9 cellular contexts compared by ENCODE assay signal in the genomic region with DNA sequence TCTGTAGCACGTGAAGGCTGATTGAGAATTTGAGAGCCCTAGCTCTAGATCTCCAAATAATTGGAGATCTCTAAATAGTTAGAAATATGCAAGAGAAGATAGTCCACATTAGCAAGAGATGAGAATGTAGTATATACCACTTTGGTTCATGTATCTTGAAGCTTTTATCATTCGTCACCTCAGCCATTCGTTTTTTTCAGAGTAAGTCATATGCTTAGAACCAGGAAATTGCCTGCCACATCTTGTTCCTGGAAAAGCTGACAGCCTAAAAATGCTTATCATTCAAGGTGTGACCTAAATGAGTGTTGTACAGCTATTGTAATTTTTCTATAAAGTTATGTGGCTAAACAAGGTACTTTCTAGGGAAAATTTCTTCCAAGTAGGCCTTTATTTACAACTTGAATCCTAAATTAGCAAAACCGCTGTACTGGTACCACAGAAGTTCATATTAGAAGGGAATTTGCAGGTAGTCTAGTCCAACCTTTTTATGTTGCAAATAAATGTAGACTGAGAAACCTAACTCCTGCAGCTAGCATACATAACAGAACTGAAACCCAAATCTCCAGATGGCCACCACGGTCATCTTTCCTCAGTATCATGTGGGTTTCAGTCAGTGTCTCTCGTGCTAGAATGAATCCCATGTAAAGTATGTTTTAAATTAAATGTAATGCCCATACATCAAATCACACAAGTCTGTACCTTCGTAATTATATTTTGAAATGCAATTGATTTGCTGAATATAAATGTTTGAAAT. TPM values are rescaled to one million over a fixed set of nuclear protein-coding genes. Genes with fewer than 3 reads are reported as not detected.
A peak's percentile ranks its signal among the peaks of the same experiment; 100 is the strongest.
DNase-seq lines count a peak whose midpoint lies in the region; ATAC-seq and TF ChIP-seq lines count a peak whose summit lies in the region.
"Had no signal": no experiment of that assay in that cellular context is flagged by ENCODE, and none has a peak within 500 bp of the region (broad histone marks: within the 10 kb centered on the region; RNA-seq: fewer than 3 reads in every experiment).

No MANE protein-coding gene starts in this region.

- peaks cover 97% of the 10 kb centered on the region for H4K20me1 ChIP-seq in smooth muscle cell (ENCODE audit: low read depth)

- no peaks in the 10 kb centered on the region for H3K27me3 Mint-ChIP-seq in activated T-helper 17 cell treated with anti-CD3 and anti-CD28 coated beads, Interleukin-2, amount 50 U/mL, for 72 hours

- H3K4me1 Mint-ChIP-seq in activated T-helper 17 cell treated with anti-CD3 and anti-CD28 coated beads, Interleukin-2, amount 50 U/mL, for 72 hours, result peaks cover 29% of the 10 kb centered on the region

- no peaks in the 10 kb centered on the region for H3K27me3 ChIP-seq in smooth muscle cell (ENCODE audit: low read depth)

- H3K4me3 ChIP-seq in smooth muscle cell, result no peak overlapping the region
- H3K4me3 ChIP-seq: skin epidermis had no signal

- WGBS in smooth muscle cell (ENCODE audit: low lambda C conversion rate), result 56% methylated on average over 7 of the region's 7 CpGs

- H3K27ac Mint-ChIP-seq in activated T-helper 17 cell treated with anti-CD3 and anti-CD28 coated beads, Interleukin-2, amount 50 U/mL, for 72 hours, result peak overlapping the region; percentile 44

- H3K9me3 ChIP-seq in smooth muscle cell (replicated peaks; ENCODE audit: low read depth), result no peaks in the 10 kb centered on the region

- H3K27ac ChIP-seq in smooth muscle cell (ENCODE audit: low read depth), result peak overlapping the region; percentile 96

- DNase-seq in NCI-H2171 treated with DMSO at 0.1 percent for 48 hours (lab: John Stamatoyannopoulos, UW) (peak; percentile 3), NCI-H2171 (lab: John Stamatoyannopoulos, UW) (no peak), smooth muscle cell (lab: John Stamatoyannopoulos, UW; ENCODE audit: unreplicated experiment) (no peak), NCI-H187 (lab: John Stamatoyannopoulos, UW) (no peak), cardiac septum (ENCODE audit: low spot score) (no peak), NCI-H1694 (lab: John Stamatoyannopoulos, UW) (no peak)

- H3K36me3 ChIP-seq in smooth muscle cell (ENCODE audit: low read depth), result no peaks in the 10 kb centered on the region

- H2AFZ ChIP-seq in smooth muscle cell (ENCODE audit: low read depth), result no peak overlapping the region

- H3K9me3 Mint-ChIP-seq in activated T-helper 17 cell treated with anti-CD3 and anti-CD28 coated beads, Interleukin-2, amount 50 U/mL, for 72 hours, result no peaks in the 10 kb centered on the region

- H3K4me2 ChIP-seq in smooth muscle cell, result peak overlapping the region; percentile 77

- H3K36me3 Mint-ChIP-seq in activated T-helper 17 cell treated with anti-CD3 and anti-CD28 coated beads, Interleukin-2, amount 50 U/mL, for 72 hours (ENCODE audit: low read depth), result no peaks in the 10 kb centered on the region

- peaks cover 63% of the 10 kb centered on the region for H3F3A ChIP-seq in smooth muscle cell (ENCODE audit: low read depth)

- H3K79me2 ChIP-seq in smooth muscle cell (ENCODE audit: low read depth), result peaks cover 99% of the 10 kb centered on the region

- no peak overlapping the region for H3K9ac ChIP-seq in smooth muscle cell (ENCODE audit: low read depth)

- peak overlapping the region; percentile 56 for H3K4me3 Mint-ChIP-seq in activated T-helper 17 cell treated with anti-CD3 and anti-CD28 coated beads, Interleukin-2, amount 50 U/mL, for 72 hours

- ATAC-seq in HG03095 (IDR thresholded peaks at IDR 0.05; ENCODE audit: unreplicated experiment), result peak; percentile 96
- peak; percentile 69 for ATAC-seq in activated T-helper 17 cell treated with anti-CD3 and anti-CD28 coated beads, Interleukin-2, amount 50 U/mL, for 72 hours (replicated peaks)

- intact Hi-C loops in cardiac septum (cut with DNase I), result no loop called here

- no peak for TF ChIP-seq CTCF in smooth muscle cell (IDR thresholded peaks at IDR 0.05; ENCODE audit: borderline replicate concordance, insufficient read depth, poor library complexity, severe bottlenecking)

- H3K4me1 ChIP-seq in smooth muscle cell (ENCODE audit: low read depth), result peaks cover 45% of the 10 kb centered on the region

RNA-seq across cellular contexts. Expression of a gene that starts 48.6 kb away (rescaled TPM):
- total RNA-seq in activated T-helper 17 cell treated with anti-CD3 and anti-CD28 coated beads, Interleukin-2, amount 50 U/mL, for 72 hours, result 10 to 100 TPM; 17.6 to 17.9 TPM
- total RNA-seq in smooth muscle cell, result 265 and 294 TPM in 2 replicates
- polyA plus RNA-seq in smooth muscle cell, result 149 and 161 TPM in 2 replicates
- 139 TPM for total RNA-seq in cardiac septum
